8 cellular contexts compared by ENCODE assay signal in the genomic region with DNA sequence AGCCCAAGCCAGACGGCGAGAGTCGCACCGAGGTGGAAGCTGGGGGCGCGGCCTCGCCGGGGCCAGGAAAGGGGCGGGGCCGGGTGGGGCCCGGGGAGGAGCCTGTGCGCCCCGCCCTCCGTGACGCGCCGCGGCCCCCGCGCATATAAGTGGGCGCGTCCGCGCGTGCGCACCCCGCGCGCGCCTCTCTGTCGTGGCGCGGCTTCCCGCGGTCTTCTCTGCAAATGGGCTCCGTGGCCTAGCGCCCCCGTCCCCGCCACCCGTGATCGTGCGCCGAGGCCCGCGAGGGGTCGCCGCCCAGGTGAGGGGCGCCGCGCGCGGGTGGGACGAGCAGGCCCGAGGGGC. TPM values are rescaled to one million over a fixed set of nuclear protein-coding genes. Genes with fewer than 3 reads are reported as not detected.
DNase-seq lines count a peak whose midpoint lies in the region; FAIRE-seq and TF ChIP-seq lines count a peak whose summit lies in the region.

A gene with protein sequence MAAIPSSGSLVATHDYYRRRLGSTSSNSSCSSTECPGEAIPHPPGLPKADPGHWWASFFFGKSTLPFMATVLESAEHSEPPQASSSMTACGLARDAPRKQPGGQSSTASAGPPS (plus strand): TSS at position 172 of the 345 bp plus-strand sequence. CDS start 544 bp downstream, outside the sequence.

- no peaks in the 10 kb centered on the region for H3K9me3 ChIP-seq in Loucy (ENCODE audit: insufficient read depth, low read depth, low read length)
- no peaks in the 10 kb centered on the region for H3K9me3 ChIP-seq in ascending aorta

- peak within 1 kb of the TSS; percentile 83 to 90 for H3K27ac ChIP-seq in ascending aorta
- H3K27ac ChIP-seq in rectal smooth muscle tissue (ENCODE audit: low read depth, low read length): peak within 1 kb of the TSS; percentile 89

- peak within 1 kb of the TSS; percentile 78 for H3K27ac Mint-ChIP-seq in T-helper 2 cell treated with Interferon-gamma antibody and Interleukin-4, amounts not matched to agents 5 μg/mL and 100 μg/mL, for 36 hours

- 0 out of 2 replicates have a peak, but pooled peaks cover 3% of the 10 kb centered on the region for H3F3A ChIP-seq in Loucy (ENCODE audit: low read depth)

- H3K9ac ChIP-seq in Loucy (ENCODE audit: low read depth, low read length, poor library complexity, severe bottlenecking): peak within 1 kb of the TSS; percentile 87
- peak within 1 kb of the TSS; percentile 91 for H3K9ac ChIP-seq in rectal smooth muscle tissue (ENCODE audit: low read length)

- H3K79me2 ChIP-seq in Loucy (ENCODE audit: insufficient read depth, low read length): peaks cover 26% of the 10 kb centered on the region

- FAIRE-seq in urothelium cell line (lab: Jason Lieb, UNC): peak; percentile 94

- H3K4me1 Mint-ChIP-seq in T-helper 2 cell treated with Interferon-gamma antibody and Interleukin-4, amounts not matched to agents 5 μg/mL and 100 μg/mL, for 36 hours (ENCODE audit: low read depth): peaks cover 6% of the 10 kb centered on the region

- H3K4me1 ChIP-seq in Loucy (ENCODE audit: insufficient read depth, low read length, poor library complexity, severe bottlenecking) (peaks cover 27% of the 10 kb centered on the region), ascending aorta (peaks cover 16 to 18% of the 10 kb centered on the region in 2 donors), rectal smooth muscle tissue (ENCODE audit: control insufficient read depth, insufficient read depth, low read length) (peaks cover 8% of the 10 kb centered on the region)

- H3K27me3 Mint-ChIP-seq in T-helper 2 cell treated with Interferon-gamma antibody and Interleukin-4, amounts not matched to agents 5 μg/mL and 100 μg/mL, for 36 hours (ENCODE audit: low read depth): peaks cover 3% of the 10 kb centered on the region

- H4K20me1 ChIP-seq in Loucy (ENCODE audit: insufficient read depth, low read length, poor library complexity, severe bottlenecking): peaks cover 27% of the 10 kb centered on the region

- peak within 1 kb of the TSS; percentile 77 for H3K4me3 Mint-ChIP-seq in T-helper 2 cell treated with Interferon-gamma antibody and Interleukin-4, amounts not matched to agents 5 μg/mL and 100 μg/mL, for 36 hours

- H3K9me3 Mint-ChIP-seq in T-helper 2 cell treated with Interferon-gamma antibody and Interleukin-4, amounts not matched to agents 5 μg/mL and 100 μg/mL, for 36 hours: no peaks in the 10 kb centered on the region

- H3K9me2 ChIP-seq in Loucy (replicated peaks; ENCODE audit: low read depth, low read length): no peaks in the 10 kb centered on the region

- intact Hi-C loops in ascending aorta (cut with DNase I): loop anchor here (1.0 to 5.0 kb wide), 7 partner anchors 24 to 542 kb away; a partner anchor contains a TSS

- H3K36me3 ChIP-seq in GM06990 (ENCODE audit: control insufficient read depth, insufficient read depth, low read length) (peaks cover 13% of the 10 kb centered on the region), Loucy (ENCODE audit: insufficient read depth, low read length) (no peaks in the 10 kb centered on the region; the same call in 1 of the 2 replicates), ascending aorta (peaks cover 0 to 17% of the 10 kb centered on the region in 2 donors), rectal smooth muscle tissue (ENCODE audit: control insufficient read depth, insufficient read depth, low read length) (peaks cover 7% of the 10 kb centered on the region)

- no peak for TF ChIP-seq CTCF in GM06990 (IDR thresholded peaks at IDR 0.05; ENCODE audit: insufficient read depth, low read length, poor library complexity, severe bottlenecking)
- TF ChIP-seq CTCF in Loucy (conservative IDR thresholded peaks at IDR 0.05; ENCODE audit: low read length): no peak
- no peak for TF ChIP-seq CTCF in ascending aorta (IDR thresholded peaks at IDR 0.05)

- DNase-seq in GM06990 (ENCODE audit: extremely low read depth, insufficient read length): peak; percentile 87
- peak; percentile 58 for DNase-seq in GOT3 (lab: John Stamatoyannopoulos, UW)
- DNase-seq in T-helper 2 cell treated with Interferon-gamma antibody and Interleukin-4, amounts not matched to agents 5 μg/mL and 100 μg/mL, for 36 hours (ENCODE audit: low spot score): peak; percentile 83
- DNase-seq in ascending aorta (ENCODE audit: low spot score in 2 of 2): peak in 1 of 2 donors; percentile 88
- DNase-seq in hepatic stellate cell (ENCODE audit: low spot score): peak; percentile 98
- peak; percentile 98 for DNase-seq in urothelium cell line (ENCODE audit: low spot score)

- H3K27me3 ChIP-seq in GM06990 (replicated peaks; ENCODE audit: control insufficient read depth, insufficient read depth, low read length): no peaks in the 10 kb centered on the region
- no peaks in the 10 kb centered on the region for H3K27me3 ChIP-seq in Loucy (ENCODE audit: insufficient read depth, low read length, poor library complexity, severe bottlenecking)
- no peaks in the 10 kb centered on the region for H3K27me3 ChIP-seq in ascending aorta
- H3K27me3 ChIP-seq in rectal smooth muscle tissue (ENCODE audit: control insufficient read depth, insufficient read depth, low read length): no peaks in the 10 kb centered on the region

- H3K4me3 ChIP-seq in GM06990 (replicated peaks; ENCODE audit: low read depth, low read length) (peak within 1 kb of the TSS; percentile 90), Loucy (ENCODE audit: low read length, poor library complexity, severe bottlenecking) (peak within 1 kb of the TSS; percentile 89), ascending aorta (peak within 1 kb of the TSS; percentile 80 to 97), rectal smooth muscle tissue (ENCODE audit: low read length) (peak within 1 kb of the TSS; percentile 81)

- peak within 1 kb of the TSS; percentile 97 for H3K4me2 ChIP-seq in Loucy (ENCODE audit: low read depth, low read length, poor library complexity, severe bottlenecking)

- H3K36me3 Mint-ChIP-seq in T-helper 2 cell treated with Interferon-gamma antibody and Interleukin-4, amounts not matched to agents 5 μg/mL and 100 μg/mL, for 36 hours (ENCODE audit: low read depth): peaks cover 25% of the 10 kb centered on the region

- peak within 1 kb of the TSS; percentile 96 for H2AFZ ChIP-seq in Loucy (ENCODE audit: low read length)

RNA-seq across cellular contexts. Expression of the gene that starts here (rescaled TPM):
- 242 TPM for total RNA-seq in ascending aorta
